Comparison of ENCODE assay signal across 1 cellular context in the genomic region with DNA sequence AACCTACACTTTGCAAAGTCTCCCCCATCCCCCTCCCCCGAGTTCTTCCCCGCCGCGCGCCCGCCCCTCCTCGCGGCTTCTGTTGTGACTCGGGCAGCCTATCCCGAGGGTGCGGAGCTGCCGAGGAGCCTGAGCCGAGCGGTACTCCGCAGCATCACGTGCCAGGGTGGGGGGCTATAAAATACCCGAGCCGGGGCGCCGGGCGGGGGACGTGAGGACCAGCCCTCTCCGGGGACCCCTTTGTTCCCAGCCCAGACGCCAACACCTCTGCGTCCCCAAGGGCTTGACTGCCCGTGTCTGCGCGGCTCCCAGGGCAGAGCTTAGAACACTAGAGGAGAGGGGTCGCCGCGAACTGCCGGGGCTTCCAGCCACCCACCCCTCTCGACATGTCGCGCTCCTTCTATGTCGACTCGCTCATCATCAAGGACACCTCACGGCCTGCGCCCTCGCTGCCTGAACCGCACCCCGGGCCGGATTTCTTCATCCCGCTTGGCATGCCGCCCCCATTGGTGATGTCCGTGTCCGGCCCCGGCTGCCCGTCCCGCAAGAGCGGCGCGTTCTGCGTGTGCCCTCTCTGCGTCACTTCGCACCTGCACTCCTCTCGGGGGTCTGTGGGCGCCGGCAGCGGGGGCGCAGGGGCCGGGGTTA.
TF ChIP-seq lines count a peak whose summit lies in the region.

Gene GSX2 (plus strand): TSS at position 205 of the 648 bp plus-strand sequence. CDS start 182 bp downstream, at position 387.

TF ChIP-seq in H1, 55 proteins besides CTCF, POLR2A, EP300 and RAD21:
- TF ChIP-seq JUN (IDR thresholded peaks at IDR 0.05; ENCODE audit: low read depth, low read length): no peak
- TF ChIP-seq PHF8 (conservative IDR thresholded peaks at IDR 0.05; ENCODE audit: low read depth, low read length): 0 out of 2 replicates have a peak, but pooled peaks have one; percentile 1
- no peak for TF ChIP-seq SIX5 (IDR thresholded peaks at IDR 0.05; ENCODE audit: low read depth, low read length)
- TF ChIP-seq KDM4A (IDR thresholded peaks at IDR 0.05; ENCODE audit: low read depth, low read length, severe bottlenecking): peak; percentile 77
- TF ChIP-seq ASH2L (IDR thresholded peaks at IDR 0.05; ENCODE audit: low read length): peak; percentile 50
- peak; percentile 56 for TF ChIP-seq RNF2 (IDR thresholded peaks at IDR 0.05; ENCODE audit: borderline replicate concordance, low read depth, low read length, missing control alignments, poor library complexity, severe bottlenecking)
- peak; percentile 57; the same call in 1 of the 2 replicates for TF ChIP-seq CREB1 (IDR thresholded peaks at IDR 0.05)
- TF ChIP-seq KDM1A (IDR thresholded peaks at IDR 0.05; ENCODE audit: borderline replicate concordance, low read length): no peak; the same call in 1 of the 2 replicates
